Comparison of ENCODE assay signal across 24 cellular contexts in the genomic region with DNA sequence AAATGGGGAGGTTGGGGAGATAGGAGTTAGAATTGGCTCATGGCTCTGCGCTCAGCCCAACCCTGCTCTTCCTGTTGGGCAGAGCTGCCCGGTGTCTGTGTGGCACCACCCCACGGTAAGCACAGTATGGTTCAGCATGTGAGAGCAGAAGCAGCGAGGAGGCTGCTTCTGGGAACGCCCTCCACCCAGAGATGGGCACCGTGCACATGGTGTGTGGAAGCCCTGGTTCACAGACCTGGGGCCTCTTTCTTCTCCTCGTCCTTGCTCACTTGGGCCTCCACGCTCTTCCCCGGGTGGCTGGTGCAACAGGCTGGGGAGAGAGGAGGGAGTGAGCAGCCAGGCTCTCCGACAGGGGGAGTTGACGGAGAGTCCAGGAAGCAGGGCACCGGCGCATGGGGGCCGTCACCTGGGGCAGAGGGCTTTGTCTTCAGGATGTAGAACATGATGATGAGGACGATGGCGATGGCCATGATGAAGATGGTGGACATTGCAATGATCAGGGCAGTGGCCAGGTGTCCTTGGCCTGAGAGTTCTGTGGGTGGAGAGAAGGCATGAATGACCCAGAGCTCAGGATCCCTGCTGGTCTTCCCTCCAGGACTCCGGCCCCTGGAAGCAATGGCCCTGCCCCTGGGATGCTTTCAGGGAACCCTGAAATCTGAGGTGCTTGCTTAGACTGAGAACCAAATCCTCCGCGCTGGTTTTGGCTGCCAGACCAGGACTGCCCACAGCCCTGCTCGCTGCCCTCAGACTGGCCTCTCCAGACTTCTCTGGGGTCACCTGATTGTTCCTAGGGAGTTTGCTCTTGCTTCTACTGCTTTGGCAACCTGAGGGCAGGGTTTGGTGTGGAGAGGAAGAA.
DNase-seq lines count a peak whose midpoint lies in the region; ATAC-seq lines count a peak whose summit lies in the region.
"Had no signal": no experiment of that assay in that cellular context is flagged by ENCODE, and none has a peak within 500 bp of the region (broad histone marks: within the 10 kb centered on the region; RNA-seq: fewer than 3 reads in every experiment).

No MANE protein-coding gene starts in this region.

- H3K36me3 Mint-ChIP-seq in stimulated activated effector memory CD8-positive, alpha-beta T cell treated with anti-CD3 and anti-CD28 coated beads, Interleukin-12 subunit alpha, Interleukin-12 subunit beta, amount 100 ng/mL, for 72 hours = no peaks in the 10 kb centered on the region
- H3K36me3 Mint-ChIP-seq: immature natural killer cell had no signal

- ATAC-seq in activated CD4-positive, CD25-positive, alpha-beta regulatory T cell treated with anti-CD3 and anti-CD28 coated beads, Interleukin-2, amount 50 U/mL, for 24 hours = no peak
- ATAC-seq in left ventricle myocardium superior = peak; percentile 17
- peak; percentile 17 for ATAC-seq in stimulated activated effector memory CD8-positive, alpha-beta T cell treated with anti-CD3 and anti-CD28 coated beads, Interleukin-12 subunit alpha, Interleukin-12 subunit beta, amount 100 ng/mL, for 72 hours
- ATAC-seq: left lung had no signal

- DNase-seq in activated CD4-positive, CD25-positive, alpha-beta regulatory T cell treated with anti-CD3 and anti-CD28 coated beads, Interleukin-2, amount 50 U/mL, for 72 hours = peak; percentile 11
- DNase-seq in HT1080 (ENCODE audit: low read depth) (peak; percentile 8), left ventricle myocardium superior (no peak), SHP77 treated with DMSO at 0.1 percent for 48 hours (lab: John Stamatoyannopoulos, UW) (no peak), RPMI8226 (no peak), NCI-H187 treated with DMSO at 0.1 percent for 48 hours (lab: John Stamatoyannopoulos, UW) (no peak)
- peak in 1 of 2 donors; percentile 32 for DNase-seq in stimulated activated effector memory CD8-positive, alpha-beta T cell treated with anti-CD3 and anti-CD28 coated beads, Interleukin-12 subunit alpha, Interleukin-12 subunit beta, amount 100 ng/mL, for 72 hours (ENCODE audit: low spot score in 2 of 2)
- DNase-seq: activated CD4-positive, alpha-beta T cell treated with anti-CD3 and anti-CD28 coated beads for 48 hours; activated gamma-delta T cell; AML-193; CD4-positive, alpha-beta memory T cell; cerebellar nuclear complex; DMS 273 treated with DMSO at 0.1 percent for 48 hours; foreskin melanocyte; immature natural killer cell; left lung; MG63; midbrain; NCI-H2081 treated with DMSO at 0.1 percent for 48 hours; NCI-H82; stimulated activated CD4-positive, alpha-beta T cell treated with anti-CD3 and anti-CD28 coated beads, Interleukin-15, amount 100 ng/mL, for 24 hours; T-helper 1 cell had no signal

- H3K4me3 Mint-ChIP-seq in stimulated activated effector memory CD8-positive, alpha-beta T cell treated with anti-CD3 and anti-CD28 coated beads, Interleukin-12 subunit alpha, Interleukin-12 subunit beta, amount 100 ng/mL, for 72 hours = no peak overlapping the region
- H3K4me3 Mint-ChIP-seq: CD4-positive, alpha-beta memory T cell; immature natural killer cell; nephron had no signal

- H3K27ac Mint-ChIP-seq in stimulated activated effector memory CD8-positive, alpha-beta T cell treated with anti-CD3 and anti-CD28 coated beads, Interleukin-12 subunit alpha, Interleukin-12 subunit beta, amount 100 ng/mL, for 72 hours = no peak overlapping the region
- H3K27ac Mint-ChIP-seq: CD4-positive, alpha-beta memory T cell; immature natural killer cell; nephron had no signal

- intact Hi-C loops in left ventricle myocardium superior (cut with micrococcal nuclease) = no loop called here

- no peaks in the 10 kb centered on the region for H3K4me1 Mint-ChIP-seq in stimulated activated effector memory CD8-positive, alpha-beta T cell treated with anti-CD3 and anti-CD28 coated beads, Interleukin-12 subunit alpha, Interleukin-12 subunit beta, amount 100 ng/mL, for 72 hours
- H3K4me1 Mint-ChIP-seq: CD4-positive, alpha-beta memory T cell; immature natural killer cell had no signal

- no peaks in the 10 kb centered on the region for H3K9me3 Mint-ChIP-seq in stimulated activated effector memory CD8-positive, alpha-beta T cell treated with anti-CD3 and anti-CD28 coated beads, Interleukin-12 subunit alpha, Interleukin-12 subunit beta, amount 100 ng/mL, for 72 hours
- H3K9me3 Mint-ChIP-seq: CD4-positive, alpha-beta memory T cell; immature natural killer cell; nephron had no signal

Comparison
In these comparisons a context has a peak if more than half of its experiments do, and no peak if none do; other contexts are left out.
1. DNase-seq: peak in activated CD4-positive, CD25-positive, alpha-beta regulatory T cell treated with anti-CD3 and anti-CD28 coated beads, Interleukin-2, amount 50 U/mL, for 72 hours (single experiment) and HT1080 (single experiment); none in left ventricle myocardium superior (single experiment), SHP77 treated with DMSO at 0.1 percent for 48 hours (single experiment), RPMI8226 (single experiment) and NCI-H187 treated with DMSO at 0.1 percent for 48 hours (single experiment).
2. ATAC-seq: peak in left ventricle myocardium superior (single experiment) and stimulated activated effector memory CD8-positive, alpha-beta T cell treated with anti-CD3 and anti-CD28 coated beads, Interleukin-12 subunit alpha, Interleukin-12 subunit beta, amount 100 ng/mL, for 72 hours (single experiment); none in activated CD4-positive, CD25-positive, alpha-beta regulatory T cell treated with anti-CD3 and anti-CD28 coated beads, Interleukin-2, amount 50 U/mL, for 24 hours (0 of 2).